1 cellular context compared by ENCODE assay signal in genomic region chr21:45410865-45411809, GRCh38.
TF ChIP-seq lines count a peak whose summit lies in the region.

No MANE protein-coding gene starts in this region.

TF ChIP-seq in K562, 482 proteins besides CTCF, POLR2A, EP300 and RAD21 (continued from another document and continues in another):
- TF ChIP-seq E2F8 (IDR thresholded peaks at IDR 0.05; ENCODE audit: low read depth, partially characterized antibody) = no peak
- TF ChIP-seq ZFP30 (CRISPR knock-in tag; IDR thresholded peaks at IDR 0.05; ENCODE audit: borderline replicate concordance) = no peak
- no peak for TF ChIP-seq MIER1 (IDR thresholded peaks at IDR 0.05; ENCODE audit: low read depth)
- no peak for TF ChIP-seq ZNF143 (CRISPR knock-in tag; IDR thresholded peaks at IDR 0.05)
- TF ChIP-seq ATF1 (CRISPR knock-in tag; IDR thresholded peaks at IDR 0.05) = no peak
- TF ChIP-seq ATF1 (tag; IDR thresholded peaks at IDR 0.05) = peak; percentile 62
- TF ChIP-seq ZNF551 (CRISPR knock-in tag; IDR thresholded peaks at IDR 0.05) = no peak
- TF ChIP-seq SMAD4 (CRISPR knock-in tag; conservative IDR thresholded peaks at IDR 0.05) = peak; percentile 99
- no peak; the same call in 1 of the 2 replicates for TF ChIP-seq MXI1 (IDR thresholded peaks at IDR 0.05; ENCODE audit: low read depth, low read length)
- TF ChIP-seq CBX8 (IDR thresholded peaks at IDR 0.05; ENCODE audit: borderline replicate concordance, extremely low read depth, low read depth, low read length, poor library complexity, severe bottlenecking) = no peak
- TF ChIP-seq TBP (optimal IDR thresholded peaks at IDR 0.05; ENCODE audit: low read depth, low read length) = peak; percentile 70
- TF ChIP-seq HMGN3 (IDR thresholded peaks at IDR 0.05; ENCODE audit: borderline replicate concordance, extremely low read depth, insufficient read length, low read depth, low read length) = peak; percentile 99
- peak; percentile 97 for TF ChIP-seq EGR1 (conservative IDR thresholded peaks at IDR 0.05)
- peak; percentile 73 for TF ChIP-seq MAFK (IDR thresholded peaks at IDR 0.05; ENCODE audit: low read length)
- TF ChIP-seq FOSL1 (tag; conservative IDR thresholded peaks at IDR 0.05) = peak; percentile 91
- peak; percentile 81; the same call in 1 of the 2 replicates for TF ChIP-seq NCOA1 (IDR thresholded peaks at IDR 0.05; ENCODE audit: low read depth)
- TF ChIP-seq SRSF9 (IDR thresholded peaks at IDR 0.05; ENCODE audit: borderline replicate concordance, low read depth, low read length) = no peak
- TF ChIP-seq, protein P1, sequence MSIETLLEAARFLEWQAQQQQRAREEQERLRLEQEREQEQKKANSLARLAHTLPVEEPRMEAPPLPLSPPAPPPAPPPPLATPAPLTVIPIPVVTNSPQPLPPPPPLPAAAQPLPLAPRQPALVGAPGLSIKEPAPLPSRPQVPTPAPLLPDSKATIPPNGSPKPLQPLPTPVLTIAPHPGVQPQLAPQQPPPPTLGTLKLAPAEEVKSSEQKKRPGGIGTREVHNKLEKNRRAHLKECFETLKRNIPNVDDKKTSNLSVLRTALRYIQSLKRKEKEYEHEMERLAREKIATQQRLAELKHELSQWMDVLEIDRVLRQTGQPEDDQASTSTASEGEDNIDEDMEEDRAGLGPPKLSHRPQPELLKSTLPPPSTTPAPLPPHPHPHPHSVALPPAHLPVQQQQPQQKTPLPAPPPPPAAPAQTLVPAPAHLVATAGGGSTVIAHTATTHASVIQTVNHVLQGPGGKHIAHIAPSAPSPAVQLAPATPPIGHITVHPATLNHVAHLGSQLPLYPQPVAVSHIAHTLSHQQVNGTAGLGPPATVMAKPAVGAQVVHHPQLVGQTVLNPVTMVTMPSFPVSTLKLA (conservative IDR thresholded peaks at IDR 0.05) = peak in 1 of 2 experiments; percentile 78; a peak in 3 of 4 replicates
- TF ChIP-seq NFE2 (IDR thresholded peaks at IDR 0.05; ENCODE audit: low read depth) = peak; percentile 71
- peak; percentile 96 for TF ChIP-seq SMARCA4 (IDR thresholded peaks at IDR 0.05)
- TF ChIP-seq, protein P2, sequence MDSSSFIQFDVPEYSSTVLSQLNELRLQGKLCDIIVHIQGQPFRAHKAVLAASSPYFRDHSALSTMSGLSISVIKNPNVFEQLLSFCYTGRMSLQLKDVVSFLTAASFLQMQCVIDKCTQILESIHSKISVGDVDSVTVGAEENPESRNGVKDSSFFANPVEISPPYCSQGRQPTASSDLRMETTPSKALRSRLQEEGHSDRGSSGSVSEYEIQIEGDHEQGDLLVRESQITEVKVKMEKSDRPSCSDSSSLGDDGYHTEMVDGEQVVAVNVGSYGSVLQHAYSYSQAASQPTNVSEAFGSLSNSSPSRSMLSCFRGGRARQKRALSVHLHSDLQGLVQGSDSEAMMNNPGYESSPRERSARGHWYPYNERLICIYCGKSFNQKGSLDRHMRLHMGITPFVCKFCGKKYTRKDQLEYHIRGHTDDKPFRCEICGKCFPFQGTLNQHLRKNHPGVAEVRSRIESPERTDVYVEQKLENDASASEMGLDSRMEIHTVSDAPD (CRISPR knock-in tag; IDR thresholded peaks at IDR 0.05) = no peak
- TF ChIP-seq ZBTB33 (CRISPR knock-in tag; IDR thresholded peaks at IDR 0.05) = peak; percentile 77
- peak; percentile 82 for TF ChIP-seq CREB1 (IDR thresholded peaks at IDR 0.05)
- peak; percentile 84 for TF ChIP-seq CREB1 (CRISPR knock-in tag; IDR thresholded peaks at IDR 0.05)
- TF ChIP-seq SMAD3 (CRISPR knock-in tag; conservative IDR thresholded peaks at IDR 0.05) = peak; percentile 77; the same call in 1 of the 2 replicates
- TF ChIP-seq TCF7L2 (IDR thresholded peaks at IDR 0.05; ENCODE audit: low read depth, low read length) = no peak
- TF ChIP-seq ZSCAN32 (CRISPR knock-in tag; IDR thresholded peaks at IDR 0.05) = 0 out of 2 replicates have a peak, but pooled peaks have one; percentile 27
- no peak for TF ChIP-seq NFRKB (IDR thresholded peaks at IDR 0.05; ENCODE audit: low read depth)
- 0 out of 2 replicates have a peak, but pooled peaks have one; percentile 70 for TF ChIP-seq PHF21A (IDR thresholded peaks at IDR 0.05; ENCODE audit: borderline replicate concordance, low read depth)
- no peak; the same call in 1 of the 2 replicates for TF ChIP-seq ZC3H4 (CRISPR knock-in tag; IDR thresholded peaks at IDR 0.05; ENCODE audit: borderline replicate concordance)
- TF ChIP-seq NCOA2 (IDR thresholded peaks at IDR 0.05; ENCODE audit: partially characterized antibody in 2 of 2) = no peak
- TF ChIP-seq ATF4 (CRISPR knock-in tag; IDR thresholded peaks at IDR 0.05) = peak; percentile 50; the same call in 1 of the 2 replicates
- TF ChIP-seq HDAC2 (IDR thresholded peaks at IDR 0.05) = peak; percentile 73
- TF ChIP-seq NRF1 (conservative IDR thresholded peaks at IDR 0.05 in 1 of 2, IDR thresholded peaks at IDR 0.05 in 1 of 2) = peak; percentile 48 to 62; a peak in 3 of 4 replicates
- TF ChIP-seq ARID4B (CRISPR knock-in tag; IDR thresholded peaks at IDR 0.05) = no peak
- no peak for TF ChIP-seq HOXB6 (CRISPR knock-in tag; IDR thresholded peaks at IDR 0.05; ENCODE audit: borderline replicate concordance)
- no peak for TF ChIP-seq XRCC4 (IDR thresholded peaks at IDR 0.05; ENCODE audit: extremely low read depth, insufficient read depth, insufficient read length)
- TF ChIP-seq ZFX (CRISPR knock-in tag; IDR thresholded peaks at IDR 0.05) = peak; percentile 88
- peak; percentile 74; the same call in 1 of the 2 replicates for TF ChIP-seq CTBP1 (IDR thresholded peaks at IDR 0.05; ENCODE audit: borderline replicate concordance)
- TF ChIP-seq KAT7 (CRISPR knock-in tag; IDR thresholded peaks at IDR 0.05; ENCODE audit: borderline replicate concordance) = no peak; the same call in 1 of the 2 replicates
- no peak for TF ChIP-seq HEY1 (CRISPR knock-in tag; IDR thresholded peaks at IDR 0.05; ENCODE audit: borderline replicate concordance)
- peak; percentile 95 for TF ChIP-seq PML (IDR thresholded peaks at IDR 0.05; ENCODE audit: low read length)
- TF ChIP-seq TARDBP (IDR thresholded peaks at IDR 0.05) = peak; percentile 21; the same call in 1 of the 2 replicates
- TF ChIP-seq ZNF444 (CRISPR knock-in tag; IDR thresholded peaks at IDR 0.05) = no peak
- TF ChIP-seq CBX1 (IDR thresholded peaks at IDR 0.05; ENCODE audit: low read depth) = peak; percentile 80; the same call in 1 of the 2 replicates
- TF ChIP-seq KDM4B (IDR thresholded peaks at IDR 0.05; ENCODE audit: borderline replicate concordance in 2 of 2, low read depth in 1 of 2) = peak in 1 of 2 experiments; percentile 74; a peak in 2 of 4 replicates
- TF ChIP-seq PRPF4 (IDR thresholded peaks at IDR 0.05; ENCODE audit: insufficient read depth, low read depth, low read length, poor library complexity, severe bottlenecking) = no peak
- TF ChIP-seq FOXK2 (conservative IDR thresholded peaks at IDR 0.05 in 1 of 2, IDR thresholded peaks at IDR 0.05 in 1 of 2; ENCODE audit: low read depth in 2 of 2) = no peak
- TF ChIP-seq LCOR (CRISPR knock-in tag; IDR thresholded peaks at IDR 0.05) = peak; percentile 83; the same call in 1 of the 2 replicates
- TF ChIP-seq ZNF24 (IDR thresholded peaks at IDR 0.05) = 0 out of 2 replicates have a peak, but pooled peaks have one; percentile 24
- TF ChIP-seq TRIM25 (IDR thresholded peaks at IDR 0.05; ENCODE audit: borderline replicate concordance) = no peak
- no peak for TF ChIP-seq TEAD2 (tag; IDR thresholded peaks at IDR 0.05)
- TF ChIP-seq ZBTB17 (CRISPR knock-in tag; IDR thresholded peaks at IDR 0.05) = no peak; the same call in 1 of the 2 replicates
- peak; percentile 39 for TF ChIP-seq CHD1 (IDR thresholded peaks at IDR 0.05; ENCODE audit: low read length)
- TF ChIP-seq HMGXB4 (CRISPR knock-in tag; IDR thresholded peaks at IDR 0.05) = no peak
